Comparison of ENCODE assay signal across 23 cellular contexts in genomic region chr3:29612536-29612935, GRCh38.
"Had no signal": no experiment of that assay in that cellular context is flagged by ENCODE, and none has a peak within 500 bp of the region (broad histone marks: within the 10 kb centered on the region; RNA-seq: fewer than 3 reads in every experiment).

No MANE protein-coding gene starts in this region.

- H3K9me3 ChIP-seq: SJCRH30 had no signal

- H3K36me3 ChIP-seq: SJCRH30 had no signal

- H3K4me3 ChIP-seq: K562, SJCRH30 had no signal

- H3K9ac ChIP-seq: KMS-11 had no signal

- DNase-seq: Kasumi-1, MM.1S, NCI-H1092 treated with DMSO at 0.1 percent for 48 hours, NCI-H1436, NCI-H187, NCI-H2029, NCI-H2081 treated with DMSO at 0.1 percent for 48 hours, NCI-H2171, NCI-H226, NCI-H446, NCI-H510A, NCI-H524 treated with DMSO at 0.1 percent for 48 hours, NCI-H69, NCI-H774, PC-3, SHP77 treated with DMSO at 0.1 percent for 48 hours, SJCRH30 had no signal

- H3K4me1 ChIP-seq: SJCRH30 had no signal

- ATAC-seq: HepG2, K562, Panc1, PC-3, Right ventricle myocardium inferior, SK-N-SH treated with all-trans-retinoic acid at 6 μM for 48 hours had no signal

- H3K27me3 ChIP-seq: SJCRH30 had no signal
